ENCODE assay signal across 14 cellular contexts in genomic region chr18:48993586-48993985, GRCh38. TPM values are rescaled to one million over a fixed set of nuclear protein-coding genes. Genes with fewer than 3 reads are reported as not detected.
DNase-seq lines count a peak whose midpoint lies in the region; ATAC-seq, FAIRE-seq and TF ChIP-seq lines count a peak whose summit lies in the region.
"Had no signal": no experiment of that assay in that cellular context is flagged by ENCODE, and none has a peak within 500 bp of the region (broad histone marks: within the 10 kb centered on the region; RNA-seq: fewer than 3 reads in every experiment).

No MANE protein-coding gene starts in this region.

- no peaks in the 10 kb centered on the region for H3K27me3 ChIP-seq in GM23248 (replicated peaks; ENCODE audit: insufficient read depth)
- H3K27me3 ChIP-seq in astrocyte (ENCODE audit: insufficient read depth, low read length), result no peaks in the 10 kb centered on the region
- no peaks in the 10 kb centered on the region for H3K27me3 ChIP-seq in left lung
- H3K27me3 ChIP-seq in subcutaneous abdominal adipose tissue (ENCODE audit: control insufficient read depth in 5 of 5, insufficient read depth in 4 of 5, low read length in 5 of 5), result no peaks in the 10 kb centered on the region
- H3K27me3 ChIP-seq in Karpas-422 (ENCODE audit: low read length), result no peaks in the 10 kb centered on the region

- H3K9me3 ChIP-seq in GM23248 (ENCODE audit: low read depth), result no peaks in the 10 kb centered on the region
- no peaks in the 10 kb centered on the region for H3K9me3 ChIP-seq in astrocyte (ENCODE audit: insufficient read depth, low read depth, low read length)
- H3K9me3 ChIP-seq in left lung, result no peaks in the 10 kb centered on the region
- no peaks in the 10 kb centered on the region for H3K9me3 ChIP-seq in subcutaneous abdominal adipose tissue (ENCODE audit: control insufficient read depth in 5 of 5, low read length in 5 of 5)
- no peaks in the 10 kb centered on the region for H3K9me3 ChIP-seq in Karpas-422 (ENCODE audit: low read length)

- H3K4me2 ChIP-seq in GM23248 (ENCODE audit: unreplicated experiment) (peak overlapping the region; percentile 59), astrocyte (ENCODE audit: low read length) (peak overlapping the region; percentile 51), Karpas-422 (ENCODE audit: low read depth, low read length, poor library complexity, severe bottlenecking) (no peak overlapping the region)

- peaks cover 2% of the 10 kb centered on the region for H3K27me3 Mint-ChIP-seq in astrocyte (ENCODE audit: low read depth, unreplicated experiment)
- peaks cover 62% of the 10 kb centered on the region for H3K27me3 Mint-ChIP-seq in activated naive CD4-positive, alpha-beta T cell treated with anti-CD3 and anti-CD28 coated beads, Interleukin-2, amount 10 ng/mL, durations not matched to agents 7 days and 5 days

- 21 to 35% methylated on average over 10 of the region's 10 CpGs for WGBS in GM23248 (ENCODE audit: low coverage in 1 of 2, low lambda C conversion rate in 2 of 2, missing lambda C conversion rate in 2 of 2), 2 experiments

- H4K20me1 ChIP-seq in GM23248 (ENCODE audit: insufficient read depth), result no peaks in the 10 kb centered on the region
- H4K20me1 ChIP-seq in astrocyte (ENCODE audit: insufficient read depth, low read length), result no peaks in the 10 kb centered on the region
- no peaks in the 10 kb centered on the region for H4K20me1 ChIP-seq in Karpas-422 (ENCODE audit: insufficient read depth, low read depth, low read length)

- peaks cover 27% of the 10 kb centered on the region for H3F3A ChIP-seq in GM23248 (ENCODE audit: insufficient read depth)

- H3K9ac ChIP-seq in GM23248 (peak overlapping the region; percentile 84), astrocyte (ENCODE audit: low read length) (peak overlapping the region; percentile 76), subcutaneous abdominal adipose tissue (ENCODE audit: low read length in 5 of 5) (peak overlapping the region in 1 of 5 donors; percentile 45), Karpas-422 (ENCODE audit: low read length) (no peak overlapping the region)

- H3K4me1 ChIP-seq in GM23248 (ENCODE audit: insufficient read depth), result peaks cover 51% of the 10 kb centered on the region
- H3K4me1 ChIP-seq in astrocyte (ENCODE audit: insufficient read depth, low read length), result peaks cover 70% of the 10 kb centered on the region
- H3K4me1 ChIP-seq in left lung, result peaks cover 24 to 59% of the 10 kb centered on the region in 2 donors
- peaks cover 12 to 66% (median 51%) of the 10 kb centered on the region in 5 donors for H3K4me1 ChIP-seq in subcutaneous abdominal adipose tissue (ENCODE audit: control insufficient read depth in 5 of 5, insufficient read depth in 5 of 5, low read length in 5 of 5)
- H3K4me1 ChIP-seq in Karpas-422 (ENCODE audit: low read length), result no peaks in the 10 kb centered on the region

- peaks cover 50% of the 10 kb centered on the region for H3K4me1 Mint-ChIP-seq in astrocyte (ENCODE audit: low read depth, unreplicated experiment)
- H3K4me1 Mint-ChIP-seq in activated naive CD4-positive, alpha-beta T cell treated with anti-CD3 and anti-CD28 coated beads, Interleukin-2, amount 10 ng/mL, durations not matched to agents 7 days and 5 days, result peaks cover 15% of the 10 kb centered on the region

- in situ Hi-C loops in GM23248 (cut with MboI), result no loop called here

- H2AFZ ChIP-seq in GM23248 (peak overlapping the region; percentile 34; the same call in 1 of the 2 replicates), astrocyte (ENCODE audit: low read depth, low read length) (no peak overlapping the region), Karpas-422 (ENCODE audit: low read length) (no peak overlapping the region)

- TF ChIP-seq CTCF in astrocyte (IDR thresholded peaks at IDR 0.05; ENCODE audit: insufficient read depth, low read depth, low read length) (no peak), left lung (IDR thresholded peaks at IDR 0.05) (no peak)

- H3K79me2 ChIP-seq in GM23248 (ENCODE audit: insufficient read depth), result no peaks in the 10 kb centered on the region
- H3K79me2 ChIP-seq in astrocyte (ENCODE audit: insufficient read depth, low read length), result no peaks in the 10 kb centered on the region
- H3K79me2 ChIP-seq in Karpas-422 (ENCODE audit: low read length), result no peaks in the 10 kb centered on the region

- H3K9me3 Mint-ChIP-seq in astrocyte (ENCODE audit: unreplicated experiment), result no peaks in the 10 kb centered on the region
- no peaks in the 10 kb centered on the region for H3K9me3 Mint-ChIP-seq in activated naive CD4-positive, alpha-beta T cell treated with anti-CD3 and anti-CD28 coated beads, Interleukin-2, amount 10 ng/mL, durations not matched to agents 7 days and 5 days
- H3K9me3 Mint-ChIP-seq: activated T-helper 1 cell treated with anti-CD3 and anti-CD28 coated beads, Interleukin-12 subunit alpha, Interleukin-12 subunit beta, Interleukin-2, Interleukin-4 antibody, amounts not matched to agents 30 ng/mL and 10 ng/mL and 1 ng/mL, durations not matched to agents 14 hours and 24 hours and 36 hours had no signal

- H3K4me3 ChIP-seq in GM23248 (no peak overlapping the region), astrocyte (ENCODE audit: insufficient read depth, low read depth, low read length) (no peak overlapping the region), left lung (no peak overlapping the region), subcutaneous abdominal adipose tissue (ENCODE audit: low read depth in 1 of 5, low read length in 5 of 5) (peak overlapping the region in 1 of 5 donors; percentile 18), Karpas-422 (ENCODE audit: low read length) (no peak overlapping the region)

- DNase-seq in GM23248, result peak; percentile 81
- DNase-seq in astrocyte (ENCODE audit: low read depth), result peak; percentile 30
- DNase-seq in left lung, result peak in 1 of 2 donors; percentile 14
- no peak for DNase-seq in NCI-H1436 (lab: John Stamatoyannopoulos, UW)
- no peak for DNase-seq in activated naive CD4-positive, alpha-beta T cell treated with anti-CD3 and anti-CD28 coated beads, Interleukin-2, amount 10 ng/mL, durations not matched to agents 7 days and 5 days
- DNase-seq in NAMALWA (ENCODE audit: low spot score), result no peak
- DNase-seq in Karpas-422, result no peak
- DNase-seq: central memory CD4-positive, alpha-beta T cell; NCI-H187; OCI-M1; stimulated activated naive CD4-positive, alpha-beta T cell had no signal

- H3K36me3 ChIP-seq in GM23248 (ENCODE audit: low read depth) (no peaks in the 10 kb centered on the region), astrocyte (ENCODE audit: insufficient read depth, low read length) (no peaks in the 10 kb centered on the region), left lung (no peaks in the 10 kb centered on the region), subcutaneous abdominal adipose tissue (ENCODE audit: control insufficient read depth in 5 of 5, insufficient read depth in 5 of 5, low read length in 5 of 5) (no peaks in the 10 kb centered on the region), Karpas-422 (ENCODE audit: insufficient read depth, low read length) (no peaks in the 10 kb centered on the region)

- intact Hi-C loops in left lung (cut with DNase I), result no loop called here

- CTCF ChIA-PET in activated naive CD4-positive, alpha-beta T cell treated with anti-CD3 and anti-CD28 coated beads, Interleukin-2, amount 10 ng/mL, durations not matched to agents 7 days and 5 days (lab: Charles Lee), result no interaction called here

- peak overlapping the region; percentile 97 for H3K27ac ChIP-seq in GM23248
- H3K27ac ChIP-seq in astrocyte (ENCODE audit: low read depth, low read length), result peak overlapping the region; percentile 73
- peak overlapping the region; percentile 57 to 64 for H3K27ac ChIP-seq in left lung
- H3K27ac ChIP-seq in subcutaneous abdominal adipose tissue (ENCODE audit: low read depth, low read length), result peak overlapping the region; percentile 38
- no peak overlapping the region for H3K27ac ChIP-seq in Karpas-422 (ENCODE audit: low read length)

- H3K4me3 Mint-ChIP-seq in astrocyte (ENCODE audit: unreplicated experiment), result peak overlapping the region; percentile 15
- H3K4me3 Mint-ChIP-seq in activated naive CD4-positive, alpha-beta T cell treated with anti-CD3 and anti-CD28 coated beads, Interleukin-2, amount 10 ng/mL, durations not matched to agents 7 days and 5 days, result no peak overlapping the region
- H3K4me3 Mint-ChIP-seq: activated T-helper 1 cell treated with anti-CD3 and anti-CD28 coated beads, Interleukin-12 subunit alpha, Interleukin-12 subunit beta, Interleukin-2, Interleukin-4 antibody, amounts not matched to agents 30 ng/mL and 10 ng/mL and 1 ng/mL, durations not matched to agents 14 hours and 24 hours and 36 hours had no signal

- peak overlapping the region; percentile 20 for H3K27ac Mint-ChIP-seq in astrocyte (ENCODE audit: unreplicated experiment)
- no peak overlapping the region for H3K27ac Mint-ChIP-seq in activated naive CD4-positive, alpha-beta T cell treated with anti-CD3 and anti-CD28 coated beads, Interleukin-2, amount 10 ng/mL, durations not matched to agents 7 days and 5 days
- H3K27ac Mint-ChIP-seq: activated T-helper 1 cell treated with anti-CD3 and anti-CD28 coated beads, Interleukin-12 subunit alpha, Interleukin-12 subunit beta, Interleukin-2, Interleukin-4 antibody, amounts not matched to agents 30 ng/mL and 10 ng/mL and 1 ng/mL, durations not matched to agents 14 hours and 24 hours and 36 hours had no signal

- no peak for ATAC-seq in left lung

- H3K36me3 Mint-ChIP-seq in astrocyte (ENCODE audit: low read depth, unreplicated experiment), result no peaks in the 10 kb centered on the region
- no peaks in the 10 kb centered on the region for H3K36me3 Mint-ChIP-seq in activated naive CD4-positive, alpha-beta T cell treated with anti-CD3 and anti-CD28 coated beads, Interleukin-2, amount 10 ng/mL, durations not matched to agents 7 days and 5 days

- H3K9me2 ChIP-seq in GM23248 (ENCODE audit: insufficient read depth) (no peaks in the 10 kb centered on the region), Karpas-422 (replicated peaks; ENCODE audit: insufficient read depth, low read length) (no peaks in the 10 kb centered on the region)

- FAIRE-seq in astrocyte (lab: Jason Lieb, UNC), result no peak
- FAIRE-seq: frontal cortex had no signal

RNA-seq across cellular contexts. Expression of gene SMAD7, which starts 42.8 kb away (rescaled TPM):
- total RNA-seq in GM23248 (2014; rRNA removed; shearing (Covaris generic)), result 43.6 and 51.7 TPM in 2 replicates
- 6.8 and 8.4 TPM in 2 replicates for polyA plus RNA-seq in GM23248 (2016; fragmentation: Nextera tagmentation; extraction: Ambion mirVana)
- total RNA-seq in astrocyte (62.9 and 76.2 TPM in 2 replicates), left lung (10 to 100 TPM; 43.3 to 46.3 TPM)
- 1.3 and 2.1 TPM in 2 replicates for total RNA-seq in Karpas-422 (2014; rRNA removed; shearing (Covaris generic); ENCODE audit: low replicate concordance)

Comparison
In these comparisons a context has a peak if more than half of its experiments do, and no peak if none do; other contexts are left out.
1. DNase-seq: peak in GM23248 (single experiment) and astrocyte (single experiment); none in NCI-H1436 (single experiment), activated naive CD4-positive, alpha-beta T cell treated with anti-CD3 and anti-CD28 coated beads, Interleukin-2, amount 10 ng/mL, durations not matched to agents 7 days and 5 days (single experiment), NAMALWA (single experiment) and Karpas-422 (single experiment).
2. RNA of gene SMAD7, which starts 42.8 kb away (total RNA-seq): 62.9 to 76.2 TPM in astrocyte, 43.6 to 51.7 TPM in GM23248 and 43.3 to 46.3 TPM in left lung; 1.3 to 2.1 TPM in Karpas-422; every median in the first group is over 10 times any median in the second.